10 cellular contexts compared by ENCODE assay signal in genomic region chr9:130664191-130665028, GRCh38. TPM values are rescaled to one million over a fixed set of nuclear protein-coding genes. Genes with fewer than 3 reads are reported as not detected.
DNase-seq lines count a peak whose midpoint lies in the region; ATAC-seq and TF ChIP-seq lines count a peak whose summit lies in the region.
"Had no signal": no experiment of that assay in that cellular context is flagged by ENCODE, and none has a peak within 500 bp of the region (broad histone marks: within the 10 kb centered on the region; RNA-seq: fewer than 3 reads in every experiment).

PRDM12 (plus strand) TSS chr9:130664594; CDS start chr9:130664654, 60 bp downstream.

- H3K4me1 ChIP-seq in right lobe of liver, result peaks cover 0 to 33% (median 0%) of the 10 kb centered on the region in 4 donors

- peak; percentile 29 for DNase-seq in AG20443 (ENCODE audit: low spot score)
- DNase-seq in ELF-1 (ENCODE audit: low read depth, low spot score), result peak; percentile 38
- DNase-seq in activated T-helper 1 cell treated with anti-CD3 and anti-CD28 coated beads, Interleukin-12 subunit alpha, Interleukin-12 subunit beta, Interleukin-2, Interleukin-4 antibody, amounts not matched to agents 30 ng/mL and 10 ng/mL and 1 ng/mL, durations not matched to agents 14 hours and 24 hours and 36 hours (ENCODE audit: low spot score), result no peak
- DNase-seq in right lobe of liver, result no peak
- DNase-seq in AML-193 (lab: John Stamatoyannopoulos, UW), result no peak
- DNase-seq in GM19240 (ENCODE audit: insufficient read length, low spot score), result no peak
- DNase-seq: NCI-H146 had no signal

- H3K27me3 Mint-ChIP-seq in activated T-helper 1 cell treated with anti-CD3 and anti-CD28 coated beads, Interleukin-12 subunit alpha, Interleukin-12 subunit beta, Interleukin-2, Interleukin-4 antibody, amounts not matched to agents 30 ng/mL and 10 ng/mL and 1 ng/mL, durations not matched to agents 14 hours and 24 hours and 36 hours (ENCODE audit: insufficient read depth), result peaks cover 61% of the 10 kb centered on the region

- peaks cover 21 to 63% of the 10 kb centered on the region in 2 donors for H3K27me3 ChIP-seq in right lobe of liver

- ATAC-seq in right lobe of liver (peak in 3 of 4 donors; percentile 14 to 43 (median 19)), GM18870 (IDR thresholded peaks at IDR 0.05; ENCODE audit: unreplicated experiment) (no peak), HG03095 (IDR thresholded peaks at IDR 0.05; ENCODE audit: unreplicated experiment) (no peak)

- H3K36me3 Mint-ChIP-seq in activated T-helper 1 cell treated with anti-CD3 and anti-CD28 coated beads, Interleukin-12 subunit alpha, Interleukin-12 subunit beta, Interleukin-2, Interleukin-4 antibody, amounts not matched to agents 30 ng/mL and 10 ng/mL and 1 ng/mL, durations not matched to agents 14 hours and 24 hours and 36 hours (ENCODE audit: low read depth), result peaks cover 2% of the 10 kb centered on the region

- peak within 1 kb of the TSS; percentile 80 for H3K27ac Mint-ChIP-seq in activated T-helper 1 cell treated with anti-CD3 and anti-CD28 coated beads, Interleukin-12 subunit alpha, Interleukin-12 subunit beta, Interleukin-2, Interleukin-4 antibody, amounts not matched to agents 30 ng/mL and 10 ng/mL and 1 ng/mL, durations not matched to agents 14 hours and 24 hours and 36 hours

- H3K4me3 ChIP-seq in right lobe of liver, result no peak within 1 kb of the TSS

- no peaks in the 10 kb centered on the region for H3K9me3 ChIP-seq in right lobe of liver
- H3K9me3 ChIP-seq: pancreas had no signal

- H3K27ac ChIP-seq in right lobe of liver, result no peak within 1 kb of the TSS
- H3K27ac ChIP-seq: pancreas had no signal

- no peak for TF ChIP-seq CTCF in right lobe of liver (IDR thresholded peaks at IDR 0.05)

- no peak for TF ChIP-seq POLR2A in right lobe of liver (IDR thresholded peaks at IDR 0.05)

- WGBS in right lobe of liver (ENCODE audit: insufficient coverage, low coverage, low lambda C conversion rate, missing lambda C conversion rate), result 4% methylated on average over 40 of the region's 80 CpGs

- no peaks in the 10 kb centered on the region for H3K36me3 ChIP-seq in right lobe of liver
- H3K36me3 ChIP-seq: pancreas had no signal

- H3K9me3 Mint-ChIP-seq in activated T-helper 1 cell treated with anti-CD3 and anti-CD28 coated beads, Interleukin-12 subunit alpha, Interleukin-12 subunit beta, Interleukin-2, Interleukin-4 antibody, amounts not matched to agents 30 ng/mL and 10 ng/mL and 1 ng/mL, durations not matched to agents 14 hours and 24 hours and 36 hours, result no peaks in the 10 kb centered on the region

- intact Hi-C loops in activated T-helper 1 cell treated with anti-CD3 and anti-CD28 coated beads, Interleukin-12 subunit alpha, Interleukin-12 subunit beta, Interleukin-2, Interleukin-4 antibody, amounts not matched to agents 30 ng/mL and 10 ng/mL and 1 ng/mL, durations not matched to agents 14 hours and 24 hours and 36 hours (cut with micrococcal nuclease), result loop anchor here (5.0 kb wide), 1 partner anchor 1923 kb away; no protein-coding TSS in a partner anchor
- intact Hi-C loops in right lobe of liver (cut with DNase I), result loop anchor here in 1 of 2 donors (5.0 kb wide), 1 partner anchor 192 kb away; no protein-coding TSS in a partner anchor

- H3K4me1 Mint-ChIP-seq in activated T-helper 1 cell treated with anti-CD3 and anti-CD28 coated beads, Interleukin-12 subunit alpha, Interleukin-12 subunit beta, Interleukin-2, Interleukin-4 antibody, amounts not matched to agents 30 ng/mL and 10 ng/mL and 1 ng/mL, durations not matched to agents 14 hours and 24 hours and 36 hours (ENCODE audit: low read depth), result no peaks in the 10 kb centered on the region

- peak within 1 kb of the TSS; percentile 54 for H3K4me3 Mint-ChIP-seq in activated T-helper 1 cell treated with anti-CD3 and anti-CD28 coated beads, Interleukin-12 subunit alpha, Interleukin-12 subunit beta, Interleukin-2, Interleukin-4 antibody, amounts not matched to agents 30 ng/mL and 10 ng/mL and 1 ng/mL, durations not matched to agents 14 hours and 24 hours and 36 hours

RNA-seq across cellular contexts. Expression of gene PRDM12, which starts in this region (rescaled TPM):
- total RNA-seq in activated T-helper 1 cell treated with anti-CD3 and anti-CD28 coated beads, Interleukin-12 subunit alpha, Interleukin-12 subunit beta, Interleukin-2, Interleukin-4 antibody, amounts not matched to agents 30 ng/mL and 10 ng/mL and 1 ng/mL, durations not matched to agents 14 hours and 24 hours and 36 hours, result 0.31 and 0.32 TPM in 2 replicates
- total RNA-seq in right lobe of liver, result under 1 TPM in 1 of 6 experiments, not detected in 5; 0.15 TPM

Comparison
In these comparisons a context has a peak if more than half of its experiments do, and no peak if none do; other contexts are left out.
1. Peak in ATAC-seq in right lobe of liver; RNA of the gene not detected or under 1 TPM.
2. DNase-seq: peak in AG20443 (single experiment) and ELF-1 (single experiment); none in activated T-helper 1 cell treated with anti-CD3 and anti-CD28 coated beads, Interleukin-12 subunit alpha, Interleukin-12 subunit beta, Interleukin-2, Interleukin-4 antibody, amounts not matched to agents 30 ng/mL and 10 ng/mL and 1 ng/mL, durations not matched to agents 14 hours and 24 hours and 36 hours (single experiment), right lobe of liver (0 of 3), AML-193 (0 of 2) and GM19240 (single experiment).